Comparison of ENCODE assay signal across 22 cellular contexts in the genomic region with DNA sequence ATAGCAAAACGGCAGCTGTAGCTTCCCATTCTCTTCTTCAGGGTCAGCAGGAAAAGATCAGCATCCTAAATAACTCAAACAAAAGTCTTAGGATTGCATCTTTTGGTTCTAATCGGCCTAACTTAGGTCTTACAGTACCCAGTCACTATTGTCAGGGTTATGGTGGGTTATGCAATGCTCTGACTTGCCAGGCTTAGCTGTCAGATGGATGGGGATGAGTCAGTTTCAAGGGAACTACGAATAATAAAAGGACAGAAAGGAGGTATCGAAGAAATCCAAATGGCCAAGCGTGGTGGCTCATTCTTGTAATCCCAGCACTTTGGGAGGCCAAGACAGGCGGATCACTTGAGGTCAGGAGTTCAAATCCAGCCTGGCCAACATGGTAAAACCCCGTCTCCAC. TPM values are rescaled to one million over a fixed set of nuclear protein-coding genes. Genes with fewer than 3 reads are reported as not detected.
DNase-seq lines count a peak whose midpoint lies in the region; ATAC-seq and TF ChIP-seq lines count a peak whose summit lies in the region.
"Had no signal": no experiment of that assay in that cellular context is flagged by ENCODE, and none has a peak within 500 bp of the region (broad histone marks: within the 10 kb centered on the region; RNA-seq: fewer than 3 reads in every experiment).

No MANE protein-coding gene starts in this region.

- H3K4me3 ChIP-seq in NB4 (ENCODE audit: low read depth, low read length): no peak overlapping the region
- no peak overlapping the region for H3K4me3 ChIP-seq in body of pancreas
- no peak overlapping the region for H3K4me3 ChIP-seq in colonic mucosa
- H3K4me3 ChIP-seq: A549, HAP-1, Peyer's patch had no signal

- H3K36me3 ChIP-seq in body of pancreas (replicated peaks in 1 of 2; ENCODE audit: insufficient read depth in 1 of 2, low read depth in 2 of 2) (no peaks in the 10 kb centered on the region), colonic mucosa (no peaks in the 10 kb centered on the region)
- H3K36me3 ChIP-seq: HAP-1, Peyer's patch had no signal

- TF ChIP-seq CTCF in NB4 (IDR thresholded peaks at IDR 0.05; ENCODE audit: low read depth, low read length) (no peak), WTC11 (IDR thresholded peaks at IDR 0.05) (no peak), body of pancreas (IDR thresholded peaks at IDR 0.05) (no peak), colonic mucosa (IDR thresholded peaks at IDR 0.05) (no peak)

- no peak overlapping the region for H3K27ac Mint-ChIP-seq in WTC11
- H3K27ac Mint-ChIP-seq in activated CD4-positive, alpha-beta memory T cell treated with anti-CD3 and anti-CD28 coated beads for 36 hours: no peak overlapping the region
- H3K27ac Mint-ChIP-seq: CD8-positive, alpha-beta memory T cell had no signal

- POLR2A ChIA-PET in WTC11 (lab: Charles Lee): no interaction called here
- POLR2A ChIA-PET in activated CD4-positive, alpha-beta memory T cell treated with anti-CD3 and anti-CD28 coated beads for 36 hours (lab: Charles Lee): no interaction called here

- intact Hi-C loops in body of pancreas (cut with DNase I) (no loop called here), colonic mucosa (cut with DNase I) (no loop called here)
- intact Hi-C loops in activated CD4-positive, alpha-beta memory T cell treated with anti-CD3 and anti-CD28 coated beads for 36 hours (cut with micrococcal nuclease): no loop called here

- no peak overlapping the region for H3K9ac ChIP-seq in colonic mucosa (ENCODE audit: low read depth in 2 of 2, low read length in 2 of 2)

- ATAC-seq in WTC11 (no peak), body of pancreas (no peak)
- ATAC-seq: A549 had no signal

- H3K9me3 Mint-ChIP-seq in WTC11: no peaks in the 10 kb centered on the region
- no peaks in the 10 kb centered on the region for H3K9me3 Mint-ChIP-seq in activated CD4-positive, alpha-beta memory T cell treated with anti-CD3 and anti-CD28 coated beads for 36 hours

- DNase-seq in AG20443 (ENCODE audit: low spot score) (peak; percentile 13), NB4 (ENCODE audit: low read depth) (peak; percentile 12), WTC11 (ENCODE audit: low spot score) (no peak), iPS-NIHi7 (ENCODE audit: extremely low spot score) (peak; percentile 27), body of pancreas (no peak), middle frontal gyrus (ENCODE audit: extremely low spot score, low spot score) (no peak), colonic mucosa (no peak)
- DNase-seq in activated CD4-positive, alpha-beta memory T cell treated with anti-CD3 and anti-CD28 coated beads for 36 hours: no peak
- DNase-seq: C1 segment of cervical spinal cord; CD8-positive, alpha-beta memory T cell; DMS53; MM.1S; NCI-H1417; NCI-H187; NCI-H2227 treated with DMSO at 0.1 percent for 48 hours; NCI-H510A treated with DMSO at 0.1 percent for 48 hours; NCI-H774; Peyer's patch; Right ventricle myocardium superior had no signal

- peaks cover 14% of the 10 kb centered on the region for H3K4me1 Mint-ChIP-seq in WTC11
- H3K4me1 Mint-ChIP-seq in activated CD4-positive, alpha-beta memory T cell treated with anti-CD3 and anti-CD28 coated beads for 36 hours (ENCODE audit: low read depth): peaks cover 23% of the 10 kb centered on the region

- H3K4me1 ChIP-seq in body of pancreas: no peaks in the 10 kb centered on the region
- no peaks in the 10 kb centered on the region for H3K4me1 ChIP-seq in colonic mucosa
- H3K4me1 ChIP-seq: A549, HAP-1, Peyer's patch had no signal

- H3K27me3 ChIP-seq in body of pancreas: no peaks in the 10 kb centered on the region
- H3K27me3 ChIP-seq in colonic mucosa: no peaks in the 10 kb centered on the region
- H3K27me3 ChIP-seq: Peyer's patch had no signal

- TF ChIP-seq POLR2A in NB4 (IDR thresholded peaks at IDR 0.05; ENCODE audit: extremely low read depth, insufficient read length) (no peak), body of pancreas (IDR thresholded peaks at IDR 0.05) (no peak)

- H3K36me3 Mint-ChIP-seq in WTC11: no peaks in the 10 kb centered on the region
- no peaks in the 10 kb centered on the region for H3K36me3 Mint-ChIP-seq in activated CD4-positive, alpha-beta memory T cell treated with anti-CD3 and anti-CD28 coated beads for 36 hours

- no peak overlapping the region for H3K4me3 Mint-ChIP-seq in WTC11
- H3K4me3 Mint-ChIP-seq in activated CD4-positive, alpha-beta memory T cell treated with anti-CD3 and anti-CD28 coated beads for 36 hours: no peak overlapping the region
- H3K4me3 Mint-ChIP-seq: CD8-positive, alpha-beta memory T cell had no signal

- H3K27me3 Mint-ChIP-seq in WTC11 (ENCODE audit: low read depth): no peaks in the 10 kb centered on the region; the same call in 1 of the 2 replicates
- no peaks in the 10 kb centered on the region for H3K27me3 Mint-ChIP-seq in activated CD4-positive, alpha-beta memory T cell treated with anti-CD3 and anti-CD28 coated beads for 36 hours

- WGBS in body of pancreas, 2 donors: 67 to 70% methylated on average over 7 of the region's 7 CpGs

- H3K27ac ChIP-seq in body of pancreas (no peak overlapping the region), colonic mucosa (no peak overlapping the region)
- H3K27ac ChIP-seq: A549, Peyer's patch had no signal

- CTCF ChIA-PET in WTC11 (lab: Charles Lee): no interaction called here
- CTCF ChIA-PET in activated CD4-positive, alpha-beta memory T cell treated with anti-CD3 and anti-CD28 coated beads for 36 hours (lab: Charles Lee): no interaction called here

- H3K9me3 ChIP-seq in body of pancreas: no peaks in the 10 kb centered on the region
- H3K9me3 ChIP-seq in colonic mucosa: no peaks in the 10 kb centered on the region
- H3K9me3 ChIP-seq: A549, HAP-1, Peyer's patch had no signal

TF ChIP-seq in WTC11, 78 proteins besides CTCF, POLR2A, EP300 and RAD21:
- TF ChIP-seq NFE2L1 (CRISPR knock-in tag; IDR thresholded peaks at IDR 0.05) (0 out of 2 replicates have a peak, but pooled peaks have one; percentile 20), TCF7 (CRISPR knock-in tag; IDR thresholded peaks at IDR 0.05; ENCODE audit: low read depth) (no peak), SP1 (CRISPR knock-in tag; conservative IDR thresholded peaks at IDR 0.05) (no peak), ZNF317 (CRISPR knock-in tag; IDR thresholded peaks at IDR 0.05; ENCODE audit: borderline replicate concordance, low read depth) (no peak), TEAD4 (CRISPR knock-in tag; IDR thresholded peaks at IDR 0.05) (no peak), NFYB (CRISPR knock-in tag; conservative IDR thresholded peaks at IDR 0.05; ENCODE audit: low read depth) (no peak)

RNA-seq across cellular contexts. Expression of a gene that starts 46.5 kb away (rescaled TPM):
- total RNA-seq in WTC11 (2021): not detected in 3 replicates
- total RNA-seq in body of pancreas: not detected
- total RNA-seq in colonic mucosa: not detected
- under 1 TPM; 0.14 to 0.19 TPM for total RNA-seq in activated CD4-positive, alpha-beta memory T cell treated with anti-CD3 and anti-CD28 coated beads for 36 hours
- total RNA-seq: LHCN-M2, Peyer's patch, Right ventricle myocardium superior had no signal

Comparison
In these comparisons a context has a peak if more than half of its experiments do, and no peak if none do; other contexts are left out.
1. DNase-seq: peak in AG20443 (single experiment), NB4 (single experiment) and iPS-NIHi7 (single experiment); none in WTC11 (single experiment), body of pancreas (0 of 4), middle frontal gyrus (single experiment), colonic mucosa (single experiment) and activated CD4-positive, alpha-beta memory T cell treated with anti-CD3 and anti-CD28 coated beads for 36 hours (single experiment).